8 cellular contexts compared by ENCODE assay signal in genomic region chr1:36321119-36321951, GRCh38. TPM values are rescaled to one million over a fixed set of nuclear protein-coding genes. Genes with fewer than 3 reads are reported as not detected.
A peak's percentile ranks its signal among the peaks of the same experiment; 100 is the strongest.
DNase-seq lines count a peak whose midpoint lies in the region; ATAC-seq and TF ChIP-seq lines count a peak whose summit lies in the region.

No MANE protein-coding gene starts in this region.

- no peak for TF ChIP-seq POLR2A in spleen (IDR thresholded peaks at IDR 0.05)

- H3K4me1 ChIP-seq in ascending aorta (peaks cover 14 to 29% of the 10 kb centered on the region in 2 donors), iPS-18a (ENCODE audit: control insufficient read depth, low read depth, low read length) (peaks cover 8% of the 10 kb centered on the region), spleen (peaks cover 13 to 60% (median 49%) of the 10 kb centered on the region in 6 donors)

- H3K4me3 ChIP-seq in HFF-Myc (replicated peaks; ENCODE audit: low read depth, low read length) (peak overlapping the region; percentile 76), ascending aorta (peak overlapping the region; percentile 68 to 75), iPS-18a (ENCODE audit: low read length) (peak overlapping the region; percentile 67), spleen (peak overlapping the region; percentile 28 to 91 (median 68))

- H3K27ac ChIP-seq in ascending aorta (peak overlapping the region; percentile 91 to 98), iPS-18a (ENCODE audit: low read length) (no peak overlapping the region), spleen (peak overlapping the region in 7 of 8 donors; percentile 47 to 90 (median 84))

- ATAC-seq in GM18907 (IDR thresholded peaks at IDR 0.05; ENCODE audit: unreplicated experiment): no peak
- ATAC-seq in GM21825 (IDR thresholded peaks at IDR 0.05; ENCODE audit: unreplicated experiment): no peak
- no peak for ATAC-seq in HG03442 (IDR thresholded peaks at IDR 0.05; ENCODE audit: unreplicated experiment)

- WGBS in spleen, 5 donors: 23 to 34% (median 27%) methylated on average over 38 to 59 of the region's 59 CpGs

- H3K27me3 ChIP-seq in ascending aorta (no peaks in the 10 kb centered on the region), iPS-18a (ENCODE audit: control insufficient read depth, insufficient read depth, low read length) (peaks cover 63% of the 10 kb centered on the region), spleen (replicated peaks in 1 of 7) (peaks cover 0 to 49% (median 0%) of the 10 kb centered on the region in 7 donors)

- intact Hi-C loops in ascending aorta (cut with DNase I): loop anchor here (5.0 kb wide), 2 partner anchors 66 to 1791 kb away; partner anchors contain the start of gene STK40
- intact Hi-C loops in spleen (cut with DNase I; ENCODE audit: low total_unique reads): no loop called here

- peak; percentile 94 for DNase-seq in AG08396 (ENCODE audit: low spot score)
- DNase-seq in HFF-Myc (ENCODE audit: extremely low read depth, low read depth): peak; percentile 90
- peak in 1 of 2 donors; percentile 90 for DNase-seq in ascending aorta (ENCODE audit: low spot score in 2 of 2)
- DNase-seq in spleen: peak; percentile 87

- TF ChIP-seq CTCF in HFF-Myc (IDR thresholded peaks at IDR 0.05; ENCODE audit: low read depth, low read length, missing control alignments): no peak
- TF ChIP-seq CTCF in ascending aorta (IDR thresholded peaks at IDR 0.05): no peak
- no peak for TF ChIP-seq CTCF in spleen (IDR thresholded peaks at IDR 0.05 in 8 of 11, conservative IDR thresholded peaks at IDR 0.05 in 3 of 11)

- H3K9ac ChIP-seq in iPS-18a (ENCODE audit: low read length): peak overlapping the region; percentile 28

- H3K36me3 ChIP-seq in ascending aorta (no peaks in the 10 kb centered on the region), iPS-18a (ENCODE audit: control insufficient read depth, low read depth, low read length) (no peaks in the 10 kb centered on the region), spleen (peaks cover 0 to 7% (median 0%) of the 10 kb centered on the region in 6 donors)

- H3K9me3 ChIP-seq in ascending aorta: no peaks in the 10 kb centered on the region
- no peaks in the 10 kb centered on the region for H3K9me3 ChIP-seq in iPS-18a (ENCODE audit: control insufficient read depth, low read depth, low read length)
- H3K9me3 ChIP-seq in spleen: no peaks in the 10 kb centered on the region

RNA-seq across cellular contexts. Expression of gene EVA1B, which starts 2.1 kb away (rescaled TPM):
- total RNA-seq in ascending aorta (251 TPM), spleen (10 to 100 TPM; 31.1 to 77.4 (median 43.7) TPM)
- 10 to 100 TPM; 17.2 to 45.1 (median 37.4) TPM for polyA plus RNA-seq in spleen

RNA-seq across cellular contexts. Expression of gene SH3D21, which starts 15.2 kb away (rescaled TPM):
- total RNA-seq in ascending aorta (1.3 TPM), spleen (1 to 10 TPM; 1.7 to 9.4 (median 7.2) TPM)
- polyA plus RNA-seq in spleen: 1 to 10 TPM; 1.7 to 5.1 (median 1.9) TPM
